ENCODE assay signal across 31 cellular contexts in genomic region chr7:57423768-57424167, GRCh38. TPM values are rescaled to one million over a fixed set of nuclear protein-coding genes. Genes with fewer than 3 reads are reported as not detected.
"Had no signal": no experiment of that assay in that cellular context is flagged by ENCODE, and none has a peak within 500 bp of the region (broad histone marks: within the 10 kb centered on the region; RNA-seq: fewer than 3 reads in every experiment).

No MANE protein-coding gene starts in this region.

- H3K4me3 ChIP-seq: body of pancreas, cardiac muscle cell, heart right ventricle, lower lobe of right lung, right lobe of liver, skin epidermis, thyroid gland had no signal

- H3K9me3 ChIP-seq: lower lobe of right lung, right lobe of liver, thyroid gland had no signal

- H3K4me1 Mint-ChIP-seq: activated naive CD8-positive, alpha-beta T cell treated with anti-CD3 and anti-CD28 coated beads, Interleukin-2, amount 50 U/mL, for 24 hours; naive thymus-derived CD4-positive, alpha-beta T cell; neural crest cell had no signal

- H3K27ac Mint-ChIP-seq: activated naive CD8-positive, alpha-beta T cell treated with anti-CD3 and anti-CD28 coated beads, Interleukin-2, amount 50 U/mL, for 24 hours; dendritic cell treated with granulocyte-macrophage colony-stimulating factor and Interleukin-4, amounts not matched to agents 40 ng/mL and 50 ng/mL, for 4 days; naive thymus-derived CD4-positive, alpha-beta T cell; stimulated activated naive CD8-positive, alpha-beta T cell treated with anti-CD3 and anti-CD28 coated beads, Interleukin-15, Interleukin-2, amounts not matched to agents 100 ng/mL and 50 ng/mL, for 24 hours had no signal

- H3K4me1 ChIP-seq: body of pancreas, heart right ventricle, lower lobe of right lung, right lobe of liver, thyroid gland had no signal

- ATAC-seq: activated naive CD8-positive, alpha-beta T cell treated with anti-CD3 and anti-CD28 coated beads, Interleukin-2, amount 50 U/mL, for 24 hours; body of pancreas; heart right ventricle; left lobe of liver; naive thymus-derived CD4-positive, alpha-beta T cell had no signal

- H3K27ac ChIP-seq: body of pancreas, cardiac muscle cell, heart right ventricle, lower lobe of right lung, right lobe of liver, skin epidermis, thyroid gland had no signal

- H3K27me3 Mint-ChIP-seq: activated naive CD8-positive, alpha-beta T cell treated with anti-CD3 and anti-CD28 coated beads, Interleukin-2, amount 50 U/mL, for 24 hours; dendritic cell treated with granulocyte-macrophage colony-stimulating factor and Interleukin-4, amounts not matched to agents 40 ng/mL and 50 ng/mL, for 4 days; naive thymus-derived CD4-positive, alpha-beta T cell; stimulated activated naive CD8-positive, alpha-beta T cell treated with anti-CD3 and anti-CD28 coated beads, Interleukin-15, Interleukin-2, amounts not matched to agents 100 ng/mL and 50 ng/mL, for 24 hours had no signal

- FAIRE-seq: endometrium, keratinocyte had no signal

- H3K27me3 ChIP-seq: body of pancreas, cardiac muscle cell, right lobe of liver, thyroid gland had no signal

- DNase-seq: activated CD4-positive, alpha-beta T cell treated with anti-CD3 and anti-CD28 coated beads for 4 hours; activated CD4-positive, alpha-beta T cell treated with anti-CD3 and anti-CD28 coated beads, Interleukin-2, amount 50 U/mL, for 48 hours; activated CD4-positive, CD25-positive, alpha-beta regulatory T cell; activated naive CD4-positive, alpha-beta T cell treated with anti-CD3 and anti-CD28 coated beads, Interleukin-2, amount 50 U/mL, for 16 hours; activated naive CD8-positive, alpha-beta T cell treated with anti-CD3 and anti-CD28 coated beads, Interleukin-2, amount 50 U/mL, for 24 hours; activated T-cell treated with anti-CD3 and anti-CD28 coated beads, Interleukin-2, amount 50 U/mL, for 48 hours; anterior cingulate cortex; body of pancreas; effector CD4-positive, alpha-beta T cell; heart right ventricle; lower lobe of right lung; naive thymus-derived CD4-positive, alpha-beta T cell; occipital lobe; right lobe of liver; stimulated activated CD4-positive, alpha-beta T cell treated with anti-CD3 and anti-CD28 coated beads, Interleukin-1b, Interleukin-23, amount 100 ng/mL, for 48 hours; substantia nigra; T-helper 9 cell; thyroid gland had no signal

- H3K36me3 ChIP-seq: cardiac muscle cell, heart right ventricle, lower lobe of right lung, right lobe of liver, thyroid gland had no signal

- H3K4me3 Mint-ChIP-seq: activated naive CD8-positive, alpha-beta T cell treated with anti-CD3 and anti-CD28 coated beads, Interleukin-2, amount 50 U/mL, for 24 hours; dendritic cell treated with granulocyte-macrophage colony-stimulating factor and Interleukin-4, amounts not matched to agents 40 ng/mL and 50 ng/mL, for 4 days; naive thymus-derived CD4-positive, alpha-beta T cell; neural crest cell; stimulated activated naive CD8-positive, alpha-beta T cell treated with anti-CD3 and anti-CD28 coated beads, Interleukin-15, Interleukin-2, amounts not matched to agents 100 ng/mL and 50 ng/mL, for 24 hours had no signal

RNA-seq across cellular contexts. Expression of gene ZNF716, which starts 26.2 kb away (rescaled TPM):
- total RNA-seq: body of pancreas; cardiac muscle cell; cerebellum; epithelial cell of proximal tubule; fibroblast of villous mesenchyme; heart right ventricle; left lobe of liver; lower lobe of right lung; mesenteric fat pad; naive thymus-derived CD4-positive, alpha-beta T cell; neural crest cell; occipital lobe; right lobe of liver; thyroid gland; ureter had no signal
- polyA plus RNA-seq: cardiac muscle cell; heart right ventricle; keratinocyte; naive thymus-derived CD4-positive, alpha-beta T cell had no signal
